ENCODE assay signal across 9 cellular contexts in the genomic region with DNA sequence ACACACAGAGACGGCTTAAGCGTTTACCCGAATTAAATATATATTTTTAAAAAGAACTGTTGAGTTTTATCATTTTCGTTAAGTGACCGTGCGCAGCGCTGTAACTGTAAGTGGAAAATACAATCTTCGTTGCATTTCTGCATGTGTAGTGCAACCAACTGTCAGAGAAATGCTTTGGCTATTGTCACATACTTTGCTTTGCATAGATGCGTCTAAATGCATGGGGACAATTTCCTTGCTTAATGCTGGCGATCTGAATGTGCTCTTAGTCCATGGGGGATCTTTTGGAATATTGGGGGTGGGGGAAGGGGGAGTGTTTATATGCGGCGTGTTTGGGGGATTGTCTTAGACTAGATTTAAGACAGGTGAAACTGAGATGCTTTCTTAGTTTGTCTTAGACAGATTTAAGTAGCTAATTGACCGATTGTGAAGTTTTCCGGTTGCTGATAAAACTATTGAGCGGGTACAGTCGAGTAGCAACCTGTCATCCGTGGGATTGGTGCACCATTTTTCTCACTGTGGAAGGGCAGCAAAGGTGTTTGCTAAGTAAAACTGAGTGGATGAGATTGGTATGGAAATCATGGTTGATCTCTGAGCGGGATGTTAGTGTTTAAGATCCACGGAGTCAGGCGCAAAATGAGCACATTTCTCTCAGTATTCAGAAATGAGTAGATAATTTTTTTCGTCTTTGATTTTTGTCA. TPM values are rescaled to one million over a fixed set of nuclear protein-coding genes. Genes with fewer than 3 reads are reported as not detected.
A peak's percentile ranks its signal among the peaks of the same experiment; 100 is the strongest.
DNase-seq lines count a peak whose midpoint lies in the region; ATAC-seq, FAIRE-seq and TF ChIP-seq lines count a peak whose summit lies in the region.
"Had no signal": no experiment of that assay in that cellular context is flagged by ENCODE, and none has a peak within 500 bp of the region (broad histone marks: within the 10 kb centered on the region; RNA-seq: fewer than 3 reads in every experiment).

No MANE protein-coding gene starts in this region.

- H3K4me3 ChIP-seq in Peyer's patch = peak overlapping the region; percentile 24 to 49 (median 36)
- peak overlapping the region; percentile 42 to 72 (median 61) for H3K4me3 ChIP-seq in esophagus squamous epithelium
- peak overlapping the region; percentile 13 to 52 (median 43) for H3K4me3 ChIP-seq in pancreas

- ATAC-seq in pancreas (peak in 1 of 4 donors; percentile 5), GM21786 (IDR thresholded peaks at IDR 0.05; ENCODE audit: unreplicated experiment) (no peak)

- FAIRE-seq in pancreas (lab: Jason Lieb, UNC) = no peak

- 1 to 3% methylated on average over 21 of the region's 21 CpGs for WGBS in esophagus squamous epithelium, 2 donors
- 2% methylated on average over 21 of the region's 21 CpGs for WGBS in pancreas, 2 donors

- H3K36me3 ChIP-seq in Peyer's patch (no peaks in the 10 kb centered on the region), esophagus squamous epithelium (no peaks in the 10 kb centered on the region), pancreas (no peaks in the 10 kb centered on the region)

- TF ChIP-seq POLR2A in Peyer's patch (IDR thresholded peaks at IDR 0.05) (no peak), esophagus squamous epithelium (IDR thresholded peaks at IDR 0.05) (no peak)

- H3K9me3 ChIP-seq in Peyer's patch (no peaks in the 10 kb centered on the region), esophagus squamous epithelium (no peaks in the 10 kb centered on the region), pancreas (no peaks in the 10 kb centered on the region)

- H3K4me1 ChIP-seq in Peyer's patch = peaks cover 0 to 23% (median 2%) of the 10 kb centered on the region in 4 donors
- H3K4me1 ChIP-seq in esophagus squamous epithelium = peaks cover 0 to 80% (median 5%) of the 10 kb centered on the region in 3 donors
- peaks cover 0 to under 1% (median 0%) of the 10 kb centered on the region in 3 donors for H3K4me1 ChIP-seq in pancreas

- DNase-seq in DMS79 (lab: John Stamatoyannopoulos, UW) (peak; percentile 60), Peyer's patch (no peak), esophagus squamous epithelium (lab: John Stamatoyannopoulos, UW) (no peak), pancreas (no peak), dedifferentiated amniotic fluid mesenchymal stem cell (ENCODE audit: extremely low spot score) (no peak), NCI-H187 (lab: John Stamatoyannopoulos, UW) (no peak)
- DNase-seq in activated CD8-positive, alpha-beta memory T cell treated with anti-CD3 and anti-CD28 coated beads, Interleukin-2, amount 50 U/mL, for 4 hours = no peak

- TF ChIP-seq CTCF in Peyer's patch (IDR thresholded peaks at IDR 0.05) (no peak), esophagus squamous epithelium (IDR thresholded peaks at IDR 0.05) (no peak), pancreas (IDR thresholded peaks at IDR 0.05) (no peak)

- H3K27me3 ChIP-seq in Peyer's patch (peaks cover 0 to 4% of the 10 kb centered on the region in 2 donors), esophagus squamous epithelium (peaks cover 0 to 81% (median 0%) of the 10 kb centered on the region in 4 donors), pancreas (no peaks in the 10 kb centered on the region)

- no peak overlapping the region for H3K27ac ChIP-seq in Peyer's patch
- H3K27ac ChIP-seq in esophagus squamous epithelium = peak overlapping the region; percentile 82 to 92 (median 90)
- peak overlapping the region in 1 of 4 donors; percentile 81 for H3K27ac ChIP-seq in pancreas

- intact Hi-C loops in esophagus squamous epithelium (cut with DNase I) = no loop called here
- intact Hi-C loops in pancreas (cut with DNase I) = no loop called here

RNA-seq across cellular contexts. Expression of a gene that starts 0.5 kb away (rescaled TPM):
- total RNA-seq in Peyer's patch (not detected), esophagus squamous epithelium (10 to 100 TPM; 39.1 to 88.3 (median 51.0) TPM), pancreas (under 1 TPM; 0.09 to 0.92 (median 0.53) TPM)
- 1 to 10 TPM in 1 of 2 donors, under 1 TPM in 1; 0.46 to 2.6 TPM for polyA plus RNA-seq in pancreas
- total RNA-seq: RPMI7951 had no signal

RNA-seq across cellular contexts. Expression of a gene that starts 22.7 kb away (rescaled TPM):
- total RNA-seq in Peyer's patch = not detected
- total RNA-seq in esophagus squamous epithelium = under 1 TPM; 0.04 to 0.53 (median 0.26) TPM
- total RNA-seq in pancreas = under 1 TPM; 0.05 to 0.12 (median 0.07) TPM
- under 1 TPM; 0.08 to 0.23 TPM for polyA plus RNA-seq in pancreas
- total RNA-seq: RPMI7951 had no signal

Comparison
In these comparisons a context has a peak if more than half of its experiments do, and no peak if none do; other contexts are left out.
1. H3K27ac ChIP-seq: peak in esophagus squamous epithelium (4 of 4); none in Peyer's patch (0 of 4).
2. RNA of a gene that starts 0.5 kb away (total RNA-seq): 39.1 to 88.3 TPM in esophagus squamous epithelium; 0.09 to 0.92 TPM in pancreas and not detected in Peyer's patch; every median in the first group is over 10 times any median in the second.
3. Peak in every context shown above with its lines, with median percentiles within 50 percentile points of each other: H3K4me3 ChIP-seq.